In the genomic region with DNA sequence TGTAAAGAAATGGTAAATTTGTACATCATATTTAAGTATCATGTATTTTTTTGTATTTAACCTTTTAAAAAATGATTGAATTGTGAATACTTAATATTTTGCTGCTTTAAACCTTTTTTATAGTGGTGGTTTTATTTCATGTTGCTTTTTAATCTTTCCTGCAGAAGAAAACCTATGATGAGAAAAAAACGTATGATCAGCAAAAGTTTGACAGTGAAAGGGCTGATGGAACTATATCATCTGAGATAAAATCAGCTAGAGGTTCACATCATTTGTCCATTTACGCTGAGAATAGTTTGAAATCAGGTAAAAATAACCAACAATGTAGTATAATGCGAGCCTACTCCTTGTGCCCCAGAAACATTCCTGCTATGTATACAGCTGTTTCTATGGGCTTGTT, we compare ENCODE assay signal across 21 cellular contexts. TPM values are rescaled to one million over a fixed set of nuclear protein-coding genes. Genes with fewer than 3 reads are reported as not detected.
DNase-seq lines count a peak whose midpoint lies in the region; ATAC-seq, FAIRE-seq and TF ChIP-seq lines count a peak whose summit lies in the region.
"Had no signal": no experiment of that assay in that cellular context is flagged by ENCODE, and none has a peak within 500 bp of the region (broad histone marks: within the 10 kb centered on the region; RNA-seq: fewer than 3 reads in every experiment).

No MANE protein-coding gene starts in this region.

- H3K36me3 ChIP-seq in IMR-90 (ENCODE audit: control insufficient read depth, insufficient read depth, low read length), result peaks cover 18% of the 10 kb centered on the region
- peaks cover 14% of the 10 kb centered on the region for H3K36me3 ChIP-seq in colonic mucosa

- TF ChIP-seq EP300 in A549 (IDR thresholded peaks at IDR 0.05), result no peak

- H3K27me3 Mint-ChIP-seq in activated T-cell treated with anti-CD3 and anti-CD28 coated beads, Interleukin-2, amount 50 U/mL, for 24 hours, result no peaks in the 10 kb centered on the region
- no peaks in the 10 kb centered on the region for H3K27me3 Mint-ChIP-seq in effector memory CD8-positive, alpha-beta T cell
- H3K27me3 Mint-ChIP-seq: B cell; CD8-positive, alpha-beta memory T cell had no signal

- H3K9me3 ChIP-seq in A549 (no peaks in the 10 kb centered on the region), IMR-90 (ENCODE audit: control insufficient read depth, insufficient read depth, low read length) (no peaks in the 10 kb centered on the region), colonic mucosa (no peaks in the 10 kb centered on the region)
- H3K9me3 ChIP-seq: BLaER1 treated with 17β-estradiol and CSF1 and Interleukin-3, amounts not matched to agents 10 nM and 100 nM had no signal

- TF ChIP-seq RAD21 in A549 (conservative IDR thresholded peaks at IDR 0.05 in 1 of 2, IDR thresholded peaks at IDR 0.05 in 1 of 2) (no peak), IMR-90 (IDR thresholded peaks at IDR 0.05; ENCODE audit: low read length) (no peak)

- H3K9me3 Mint-ChIP-seq in activated T-cell treated with anti-CD3 and anti-CD28 coated beads, Interleukin-2, amount 50 U/mL, for 24 hours, result no peaks in the 10 kb centered on the region
- H3K9me3 Mint-ChIP-seq in effector memory CD8-positive, alpha-beta T cell, result no peaks in the 10 kb centered on the region
- H3K9me3 Mint-ChIP-seq: CD8-positive, alpha-beta memory T cell; H9 had no signal

- no peak for FAIRE-seq in A549 (lab: Jason Lieb, UNC)
- FAIRE-seq: GM12878, H1, HTR-8/SVneo had no signal

- CTCF ChIA-PET in A549 (lab: Yijun Ruan, JAX) (no interaction called here), IMR-90 (lab: Yijun Ruan, JAX) (interaction anchor here (2.5 kb wide), 1 partner anchor 223 kb away, joined by 9 read pairs; no protein-coding TSS in a partner anchor)

- H4K5ac ChIP-seq in IMR-90 (ENCODE audit: low read depth, low read length), result no peak overlapping the region

- dilution Hi-C loops in IMR-90 (cut with HindIII; ENCODE audit: low sequenced_read_pairs, unreplicated experiment), result no loop called here

- H3K27ac Mint-ChIP-seq in activated T-cell treated with anti-CD3 and anti-CD28 coated beads, Interleukin-2, amount 50 U/mL, for 24 hours, result peak overlapping the region; percentile 44
- peak overlapping the region; percentile 19 to 38 for H3K27ac Mint-ChIP-seq in effector memory CD8-positive, alpha-beta T cell
- H3K27ac Mint-ChIP-seq: B cell, H9 had no signal

- H3K27me3 ChIP-seq in IMR-90 (ENCODE audit: control insufficient read depth, insufficient read depth, low read length) (no peaks in the 10 kb centered on the region), colonic mucosa (no peaks in the 10 kb centered on the region), dorsolateral prefrontal cortex (no peaks in the 10 kb centered on the region)
- H3K27me3 ChIP-seq: BLaER1 treated with 17β-estradiol and CSF1 and Interleukin-3, amounts not matched to agents 10 nM and 100 nM had no signal

- peaks cover 21 to 47% of the 10 kb centered on the region in 2 experiments for H3K79me1 ChIP-seq in IMR-90 (ENCODE audit: low read depth in 1 of 2, low read length in 2 of 2)

- H3K4me2 ChIP-seq in A549, result no peak overlapping the region
- H3K4me2 ChIP-seq in IMR-90 (ENCODE audit: low read depth, low read length), result no peak overlapping the region
- H3K4me2 ChIP-seq: BLaER1 treated with 17β-estradiol and CSF1 and Interleukin-3, amounts not matched to agents 10 nM and 100 nM had no signal

- no peak overlapping the region for H3K14ac ChIP-seq in IMR-90 (replicated peaks; ENCODE audit: low read depth, low read length)

- no peak overlapping the region for H3K18ac ChIP-seq in IMR-90 (ENCODE audit: low read depth, low read length)

- no peak overlapping the region for H2BK15ac ChIP-seq in IMR-90 (ENCODE audit: low read depth, low read length)

- no TSS peak for BruUV-seq in IMR-90 (replicated peaks; lab: Mats Ljungman, UMichigan)

- H2AFZ ChIP-seq in IMR-90 (replicated peaks; ENCODE audit: low read length, poor library complexity), result no peak overlapping the region

- no peak for DNase-seq in activated T-cell treated with anti-CD3 and anti-CD28 coated beads, Interleukin-2, amount 50 U/mL, for 24 hours
- no peak for DNase-seq in activated T-cell treated with anti-CD3 and anti-CD28 coated beads for 4 hours
- DNase-seq in A549 (ENCODE audit: low read depth in 1 of 2, low spot score in 1 of 2), result no peak
- DNase-seq in IMR-90, result no peak
- no peak for DNase-seq in effector memory CD8-positive, alpha-beta T cell
- no peak for DNase-seq in colonic mucosa
- no peak for DNase-seq in effector CD4-positive, alpha-beta T cell
- DNase-seq in dorsolateral prefrontal cortex, result no peak
- DNase-seq: 8988T; CD8-positive, alpha-beta memory T cell; COR-L47; DMS 273 treated with DMSO at 0.1 percent for 48 hours; DMS53; DND-41; EL; H9 had no signal

- no peak overlapping the region for H4K8ac ChIP-seq in IMR-90 (ENCODE audit: low read depth in 2 of 2, low read length in 2 of 2)

- no peak overlapping the region for H2BK120ac ChIP-seq in IMR-90 (ENCODE audit: low read depth, low read length)

- no peak overlapping the region for H3K4ac ChIP-seq in IMR-90 (ENCODE audit: low read depth, low read length)

- H3K4me1 ChIP-seq in A549, result peaks cover under 1% of the 10 kb centered on the region; the same call in 2 of the 3 replicates
- H3K4me1 ChIP-seq in IMR-90 (ENCODE audit: control insufficient read depth, insufficient read depth, low read length), result peaks cover 3% of the 10 kb centered on the region; the same call in 1 of the 2 replicates
- H3K4me1 ChIP-seq in colonic mucosa, result no peaks in the 10 kb centered on the region

- H3K9ac ChIP-seq in IMR-90 (ENCODE audit: low read depth, low read length) (no peak overlapping the region), colonic mucosa (ENCODE audit: low read depth in 2 of 2, low read length in 2 of 2) (no peak overlapping the region)
- H3K9ac ChIP-seq: BLaER1 treated with 17β-estradiol and CSF1 and Interleukin-3, amounts not matched to agents 10 nM and 100 nM had no signal

- POLR2A ChIA-PET in A549 (lab: Yijun Ruan, JAX) (interaction anchor here (1.1 kb wide), 1 partner anchor 223 kb away, joined by 3 read pairs; no protein-coding TSS in a partner anchor), IMR-90 (lab: Charles Lee; ENCODE audit: unreplicated experiment) (no interaction called here)

- in situ Hi-C loops in IMR-90 (cut with MboI; ENCODE audit: low sequenced_read_pairs), result no loop called here

- H2AK5ac ChIP-seq in IMR-90 (ENCODE audit: low read depth, low read length), result no peak overlapping the region

- TF ChIP-seq POLR2A in A549 (IDR thresholded peaks at IDR 0.05; ENCODE audit: low read length) (no peak), IMR-90 (IDR thresholded peaks at IDR 0.05; ENCODE audit: low read depth, low read length) (no peak)

- H2AK9ac ChIP-seq in IMR-90 (replicated peaks; ENCODE audit: low read depth, low read length, poor library complexity), result no peak overlapping the region

- ATAC-seq in A549 (no peak), IMR-90 (ENCODE audit: low read depth) (no peak)
- no peak for ATAC-seq in effector memory CD8-positive, alpha-beta T cell (replicated peaks)
- ATAC-seq: GM12878 had no signal

- 93% methylated on average over 3 of the region's 3 CpGs for WGBS in A549 (ENCODE audit: missing lambda C conversion rate)
- no CpG with 5 or more reads among the region's 3 CpGs for WGBS in IMR-90 (ENCODE audit: extremely low coverage in 2 of 2, insufficient read length in 1 of 2), 2 experiments

- H3K9me1 ChIP-seq in IMR-90 (ENCODE audit: insufficient read depth, low read length), result peaks cover 19% of the 10 kb centered on the region

- peaks cover 51% of the 10 kb centered on the region for H3K4me1 Mint-ChIP-seq in activated T-cell treated with anti-CD3 and anti-CD28 coated beads, Interleukin-2, amount 50 U/mL, for 24 hours (ENCODE audit: low read depth)
- H3K4me1 Mint-ChIP-seq in effector memory CD8-positive, alpha-beta T cell (ENCODE audit: low read depth in 2 of 2), result peaks cover 18 to 38% of the 10 kb centered on the region in 2 donors
- H3K4me1 Mint-ChIP-seq: H9 had no signal

- H3K4me3 ChIP-seq in A549, result no peak overlapping the region
- no peak overlapping the region for H3K4me3 ChIP-seq in IMR-90 (ENCODE audit: insufficient read depth, low read depth, low read length)
- H3K4me3 ChIP-seq in colonic mucosa, result no peak overlapping the region
- no peak overlapping the region for H3K4me3 ChIP-seq in dorsolateral prefrontal cortex
- H3K4me3 ChIP-seq: BLaER1 treated with 17β-estradiol and CSF1 and Interleukin-3, amounts not matched to agents 10 nM and 100 nM; GM12878 had no signal

- no peak overlapping the region for H4K91ac ChIP-seq in IMR-90 (ENCODE audit: insufficient read depth, low read depth, low read length)

- H3K4me3 Mint-ChIP-seq in activated T-cell treated with anti-CD3 and anti-CD28 coated beads, Interleukin-2, amount 50 U/mL, for 24 hours, result no peak overlapping the region
- H3K4me3 Mint-ChIP-seq in effector memory CD8-positive, alpha-beta T cell, result no peak overlapping the region
- H3K4me3 Mint-ChIP-seq: B cell; CD8-positive, alpha-beta memory T cell; H9 had no signal

- no peak overlapping the region for H2BK20ac ChIP-seq in IMR-90 (ENCODE audit: low read depth, low read length)

- intact Hi-C loops in IMR-90 (cut with micrococcal nuclease) (no loop called here), colonic mucosa (cut with DNase I) (no loop called here), dorsolateral prefrontal cortex (cut with DNase I) (loop anchor here in 1 of 2 donors (5.0 kb wide), 1 partner anchor 37 kb away; no protein-coding TSS in a partner anchor)

- H3K27ac ChIP-seq in A549 (no peak overlapping the region), IMR-90 (ENCODE audit: insufficient read depth, low read length) (no peak overlapping the region), colonic mucosa (no peak overlapping the region), dorsolateral prefrontal cortex (no peak overlapping the region)
- H3K27ac ChIP-seq: BLaER1 treated with 17β-estradiol and CSF1 and Interleukin-3, amounts not matched to agents 10 nM and 100 nM had no signal

- no peak overlapping the region for H2BK5ac ChIP-seq in IMR-90 (ENCODE audit: low read depth, low read length, poor library complexity, severe bottlenecking)

- H3K56ac ChIP-seq in IMR-90 (ENCODE audit: extremely low read depth, insufficient read depth, low read length), result no peak overlapping the region

- no peak overlapping the region for H3K23ac ChIP-seq in IMR-90 (ENCODE audit: low read depth, low read length)

- peaks cover 13% of the 10 kb centered on the region for H4K20me1 ChIP-seq in IMR-90 (ENCODE audit: insufficient read depth, low read length)

- H3K36me3 Mint-ChIP-seq in activated T-cell treated with anti-CD3 and anti-CD28 coated beads, Interleukin-2, amount 50 U/mL, for 24 hours (ENCODE audit: low read depth), result peaks cover 98% of the 10 kb centered on the region
- H3K36me3 Mint-ChIP-seq in effector memory CD8-positive, alpha-beta T cell (ENCODE audit: insufficient read depth), result peaks cover 49% of the 10 kb centered on the region

- TF ChIP-seq CTCF in A549 (IDR thresholded peaks at IDR 0.05) (no peak), IMR-90 (conservative IDR thresholded peaks at IDR 0.05; ENCODE audit: low read depth, low read length) (no peak), colonic mucosa (IDR thresholded peaks at IDR 0.05) (no peak), dorsolateral prefrontal cortex (IDR thresholded peaks at IDR 0.05 in 54 of 56, conservative IDR thresholded peaks at IDR 0.05 in 2 of 56; ENCODE audit: low read depth in 1 of 56, partially characterized antibody in 56 of 56) (no peak)

RNA-seq across cellular contexts. Expression of a gene that starts 7.4 kb away (rescaled TPM):
- 39.0 and 43.4 TPM in 2 replicates for polyA plus RNA-seq in A549 (2011; rRNA removed)
- polyA plus RNA-seq in A549 (2012; cell fraction: cytosol; rRNA removed), result 11.8 and 12.8 TPM in 2 replicates
- polyA plus RNA-seq in A549 (2012; cell fraction: nucleus; rRNA removed), result 19.3 and 30.8 TPM in 2 replicates
- 16.3 to 18.3 TPM (median 16.9 TPM) in 3 replicates for polyA plus RNA-seq in A549 (2017; fragmentation: RNase III; extraction: RNeasy Plus Mini Kit Qiagen cat#74134 plus additional on column Dnase treatment)
- polyA minus RNA-seq in A549 (2011; rRNA and poly(A)+ RNA removed), result 27.4 and 32.8 TPM in 2 replicates
- total RNA-seq in IMR-90 (2012; rRNA removed), result 18.8 and 19.7 TPM in 2 replicates
- polyA plus RNA-seq in IMR-90 (2012; rRNA removed), result 14.4 and 16.4 TPM in 2 replicates
- 5.2 and 5.9 TPM in 2 replicates for polyA plus RNA-seq in IMR-90 (2012; cell fraction: cytosol; rRNA removed)
- polyA plus RNA-seq in IMR-90 (2012; cell fraction: nucleus; rRNA removed; ENCODE audit: low replicate concordance), result 28.0 and 65.2 TPM in 2 replicates
- 10 to 100 TPM; 37.6 to 42.2 TPM for total RNA-seq in colonic mucosa
- total RNA-seq in dorsolateral prefrontal cortex, result 10 to 100 TPM; 37.7 to 76.2 (median 54.3) TPM

RNA-seq across cellular contexts. Expression of a gene that starts 14.7 kb away (rescaled TPM):
- polyA plus RNA-seq in A549 (2011; rRNA removed) (475 and 515 TPM in 2 replicates), A549 (2017; fragmentation: RNase III; extraction: RNeasy Plus Mini Kit Qiagen cat#74134 plus additional on column Dnase treatment) (524 to 660 TPM (median 576 TPM) in 3 replicates), IMR-90 (2012; rRNA removed) (261 and 325 TPM in 2 replicates)
- polyA plus RNA-seq in A549 (2012; cell fraction: cytosol; rRNA removed), result 721 and 865 TPM in 2 replicates
- 162 and 283 TPM in 2 replicates for polyA plus RNA-seq in A549 (2012; cell fraction: nucleus; rRNA removed)
- 152 and 236 TPM in 2 replicates for polyA minus RNA-seq in A549 (2011; rRNA and poly(A)+ RNA removed)
- total RNA-seq in IMR-90 (2012; rRNA removed) (192 and 322 TPM in 2 replicates), colonic mucosa (100 to 1,000 TPM in 1 of 2 donors, 10 to 100 TPM in 1; 42.4 to 134 TPM), dorsolateral prefrontal cortex (10 to 100 TPM in 14 of 120 experiments, 1 to 10 TPM in 106; 2.1 to 21.1 (median 5.6) TPM)
- 28.4 and 79.6 TPM in 2 replicates for polyA plus RNA-seq in IMR-90 (2012; cell fraction: cytosol; rRNA removed)
- polyA plus RNA-seq in IMR-90 (2012; cell fraction: nucleus; rRNA removed; ENCODE audit: low replicate concordance), result 30.5 and 89.8 TPM in 2 replicates
